Comparison of ENCODE assay signal across 15 cellular contexts in the genomic region with DNA sequence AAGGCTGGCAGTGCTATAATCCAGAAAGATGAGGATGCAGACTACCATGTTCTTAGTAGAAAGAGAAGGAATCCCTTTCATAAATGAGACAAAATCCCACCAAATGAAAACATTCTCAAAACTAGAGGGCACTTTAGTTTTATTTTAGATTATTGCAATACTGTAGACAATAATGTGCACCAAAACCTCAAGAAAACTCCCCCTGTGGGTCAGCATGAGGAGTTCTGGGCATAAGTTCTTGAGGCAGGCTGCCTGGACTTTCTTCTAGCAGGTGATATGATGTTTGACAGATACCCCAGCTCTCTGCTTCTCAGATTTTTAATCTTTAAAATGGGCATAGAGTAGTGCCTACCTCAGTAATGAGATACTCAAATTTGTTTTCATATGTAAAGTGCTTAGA.
DNase-seq lines count a peak whose midpoint lies in the region; ATAC-seq and TF ChIP-seq lines count a peak whose summit lies in the region.
"Had no signal": no experiment of that assay in that cellular context is flagged by ENCODE, and none has a peak within 500 bp of the region (broad histone marks: within the 10 kb centered on the region; RNA-seq: fewer than 3 reads in every experiment).

No MANE protein-coding gene starts in this region.

- H3K36me3 Mint-ChIP-seq in endodermal cell (ENCODE audit: low read depth), result no peaks in the 10 kb centered on the region
- H3K36me3 Mint-ChIP-seq: CD14-positive monocyte; CD4-positive, alpha-beta memory T cell had no signal

- no peaks in the 10 kb centered on the region for H3K9me3 Mint-ChIP-seq in endodermal cell

- no peaks in the 10 kb centered on the region for H3K27me3 ChIP-seq in endodermal cell (ENCODE audit: control insufficient read depth, insufficient read depth, low read length, poor library complexity, severe bottlenecking)

- TF ChIP-seq CTCF in endodermal cell (conservative IDR thresholded peaks at IDR 0.05) (peak; percentile 63), retinal pigment epithelial cell (conservative IDR thresholded peaks at IDR 0.05; ENCODE audit: low read depth, low read length) (peak; percentile 8)

- no peak overlapping the region for H3K4me3 ChIP-seq in endodermal cell (ENCODE audit: low read length)
- H3K4me3 ChIP-seq in retinal pigment epithelial cell (ENCODE audit: low read length), result no peak overlapping the region
- H3K4me3 ChIP-seq: A549, HAP-1 had no signal

- H3K4me3 Mint-ChIP-seq in endodermal cell, result no peak overlapping the region
- H3K4me3 Mint-ChIP-seq: CD14-positive monocyte; CD4-positive, alpha-beta memory T cell had no signal

- ATAC-seq in stimulated activated naive CD8-positive, alpha-beta T cell treated with anti-CD3 and anti-CD28 coated beads, Interleukin-15, Interleukin-2, amounts not matched to agents 100 U/mL and 50 U/mL, for 24 hours, result no peak
- ATAC-seq: A549 had no signal

- no peak overlapping the region for H3K27ac ChIP-seq in endodermal cell (ENCODE audit: low read depth, low read length)
- H3K27ac ChIP-seq: A549, HL-60 had no signal

- no peaks in the 10 kb centered on the region for H3K27me3 Mint-ChIP-seq in endodermal cell (ENCODE audit: insufficient read depth)
- H3K27me3 Mint-ChIP-seq: CD4-positive, alpha-beta memory T cell had no signal

- DNase-seq in M059J (ENCODE audit: low read depth) (peak; percentile 4), endodermal cell (no peak), retinal pigment epithelial cell (ENCODE audit: low read depth) (no peak), cardiac septum (ENCODE audit: low spot score) (no peak), HCEC 1CT (no peak)
- DNase-seq in stimulated activated naive CD8-positive, alpha-beta T cell treated with anti-CD3 and anti-CD28 coated beads, Interleukin-15, Interleukin-2, amounts not matched to agents 100 U/mL and 50 U/mL, for 24 hours, result no peak
- DNase-seq: AML-193; CD4-positive, alpha-beta memory T cell; DMS153; DMS79; GDM1 had no signal

- no peak overlapping the region for H3K9ac ChIP-seq in endodermal cell (ENCODE audit: extremely low read depth, low read length, poor library complexity, severe bottlenecking)

- H3K4me1 ChIP-seq in endodermal cell (ENCODE audit: control insufficient read depth, insufficient read depth, low read length), result no peaks in the 10 kb centered on the region
- H3K4me1 ChIP-seq: A549, HAP-1 had no signal

- H3K27ac Mint-ChIP-seq in endodermal cell, result no peak overlapping the region
- H3K27ac Mint-ChIP-seq: CD14-positive monocyte; CD4-positive, alpha-beta memory T cell had no signal

- intact Hi-C loops in cardiac septum (cut with DNase I), result no loop called here

- H3K9me3 ChIP-seq in endodermal cell (ENCODE audit: control insufficient read depth, low read length), result no peaks in the 10 kb centered on the region
- H3K9me3 ChIP-seq: A549, HAP-1 had no signal

- H3K36me3 ChIP-seq in endodermal cell (ENCODE audit: control insufficient read depth, insufficient read depth, low read length), result no peaks in the 10 kb centered on the region
- H3K36me3 ChIP-seq: HAP-1 had no signal

- H3K4me1 Mint-ChIP-seq in endodermal cell, result no peaks in the 10 kb centered on the region
- H3K4me1 Mint-ChIP-seq: CD14-positive monocyte; CD4-positive, alpha-beta memory T cell had no signal
